In genomic region chr4:105715692-105716278, GRCh38 we compare ENCODE assay signal across 1 cellular context.
TF ChIP-seq lines count a peak whose summit lies in the region.

No MANE protein-coding gene starts in this region.

TF ChIP-seq in HepG2, 621 proteins besides CTCF, POLR2A, EP300 and RAD21:
- TF ChIP-seq GPBP1L1 (CRISPR knock-in tag; IDR thresholded peaks at IDR 0.05) (no peak), EHMT2 (IDR thresholded peaks at IDR 0.05; ENCODE audit: borderline replicate concordance, low read depth, low read length) (no peak), ZNF710 (CRISPR knock-in tag; IDR thresholded peaks at IDR 0.05; ENCODE audit: borderline replicate concordance) (no peak), STAG1 (CRISPR knock-in tag; IDR thresholded peaks at IDR 0.05) (peak; percentile 44)
